Comparison of ENCODE assay signal across 17 cellular contexts in the genomic region with DNA sequence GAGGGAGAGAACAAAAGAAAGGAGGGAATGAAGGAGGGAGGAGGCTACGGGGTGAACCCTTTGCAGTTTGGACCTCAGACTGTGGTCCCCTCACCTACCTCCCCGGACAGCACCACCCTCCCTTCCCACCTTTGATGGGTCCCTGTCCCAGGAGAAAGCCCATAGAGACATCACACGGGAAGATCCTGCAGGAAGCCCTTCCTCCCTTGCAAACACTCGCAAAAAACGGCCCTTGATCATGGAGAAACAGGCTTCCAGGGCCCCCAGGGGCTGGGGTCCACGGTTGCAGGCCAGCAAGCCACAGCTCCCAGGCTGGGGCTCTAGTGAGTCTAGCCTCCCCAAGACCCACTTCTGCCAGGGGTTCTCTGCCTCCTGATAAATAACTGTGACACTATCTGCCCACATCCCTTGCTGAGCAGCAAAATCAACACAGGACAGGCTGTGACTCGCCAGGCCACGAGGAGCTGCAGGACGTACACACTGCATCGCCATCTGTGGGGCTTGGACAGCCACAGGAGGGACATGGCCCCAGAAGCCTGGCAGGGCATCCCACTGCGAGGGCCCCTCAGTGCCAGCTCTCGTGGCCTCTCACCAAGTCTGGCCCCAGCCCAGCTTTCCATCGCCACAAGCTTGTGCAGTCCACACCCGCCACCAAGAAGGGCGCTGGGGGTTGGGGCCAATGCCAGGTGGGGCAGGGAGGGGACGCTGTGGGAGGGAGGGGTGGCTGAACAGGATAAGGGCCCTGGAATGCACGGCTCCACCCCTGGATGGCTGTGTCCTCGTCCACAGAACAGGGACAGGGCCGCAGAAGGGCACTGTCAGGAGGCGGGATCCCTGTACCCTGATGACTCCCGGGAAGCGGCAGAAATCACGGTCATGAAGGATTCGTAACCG. TPM values are rescaled to one million over a fixed set of nuclear protein-coding genes. Genes with fewer than 3 reads are reported as not detected.
DNase-seq lines count a peak whose midpoint lies in the region; FAIRE-seq and TF ChIP-seq lines count a peak whose summit lies in the region.
"Had no signal": no experiment of that assay in that cellular context is flagged by ENCODE, and none has a peak within 500 bp of the region (broad histone marks: within the 10 kb centered on the region; RNA-seq: fewer than 3 reads in every experiment).

No MANE protein-coding gene starts in this region.

- H3K36me3 Mint-ChIP-seq in nephron progenitor cell (ENCODE audit: low read depth) = peaks cover 4% of the 10 kb centered on the region
- H3K36me3 Mint-ChIP-seq: activated CD4-positive, alpha-beta memory T cell treated with anti-CD3 and anti-CD28 coated beads for 36 hours had no signal

- TF ChIP-seq CTCF in epithelial cell of esophagus (IDR thresholded peaks at IDR 0.05; ENCODE audit: insufficient read depth, low read depth, low read length, missing control alignments) = no peak
- no peak for TF ChIP-seq CTCF in nephron progenitor cell (IDR thresholded peaks at IDR 0.05)

- H3K9me3 Mint-ChIP-seq in nephron progenitor cell = peaks cover 22% of the 10 kb centered on the region
- H3K9me3 Mint-ChIP-seq: activated CD4-positive, alpha-beta memory T cell treated with anti-CD3 and anti-CD28 coated beads for 36 hours had no signal

- H3K27me3 Mint-ChIP-seq in nephron progenitor cell (ENCODE audit: low read depth, poor library complexity) = peaks cover 31% of the 10 kb centered on the region

- H3K4me3 Mint-ChIP-seq in nephron progenitor cell = no peak overlapping the region
- H3K4me3 Mint-ChIP-seq: activated CD4-positive, alpha-beta memory T cell treated with anti-CD3 and anti-CD28 coated beads for 36 hours had no signal

- peaks cover 55% of the 10 kb centered on the region for H3K4me1 Mint-ChIP-seq in nephron progenitor cell

- no peak overlapping the region for H3K27ac Mint-ChIP-seq in nephron progenitor cell
- H3K27ac Mint-ChIP-seq: activated CD4-positive, alpha-beta memory T cell treated with anti-CD3 and anti-CD28 coated beads for 36 hours had no signal

- FAIRE-seq in urothelium cell line (lab: Jason Lieb, UNC) = peak; percentile 87
- FAIRE-seq: A204.1, D721Med had no signal

- no peak overlapping the region for H3K4me3 ChIP-seq in epithelial cell of esophagus (ENCODE audit: low read length)
- H3K4me3 ChIP-seq: Peyer's patch, suprapubic skin had no signal

- DNase-seq in NCI-H2171 treated with DMSO at 0.1 percent for 48 hours (lab: John Stamatoyannopoulos, UW) = peak; percentile 23
- DNase-seq in NCI-H2171 (lab: John Stamatoyannopoulos, UW) = no peak
- peak; percentile 69 for DNase-seq in epithelial cell of esophagus (ENCODE audit: low read depth)
- peak; percentile 86 for DNase-seq in mesenteric fat pad (ENCODE audit: low spot score)
- DNase-seq in urothelium cell line (ENCODE audit: low spot score) = no peak
- no peak for DNase-seq in NCI-H2107 (lab: John Stamatoyannopoulos, UW)
- DNase-seq in nephron progenitor cell = no peak
- DNase-seq in NCI-H2107 treated with DMSO at 0.1 percent for 48 hours (lab: John Stamatoyannopoulos, UW; ENCODE audit: unreplicated experiment) = no peak
- DNase-seq: activated CD4-positive, alpha-beta memory T cell treated with anti-CD3 and anti-CD28 coated beads for 36 hours; activated effector memory CD4-positive, alpha-beta T cell treated with anti-CD3 and anti-CD28 coated beads, Interleukin-2, amount 50 U/mL, for 16 hours; MM.1S; NCI-H345; T1000 had no signal

RNA-seq across cellular contexts. Expression of gene PDGFA, which starts 34.2 kb away (rescaled TPM):
- total RNA-seq in mesenteric fat pad = 19.7 TPM

Comparison
In these comparisons a context has a peak if more than half of its experiments do, and no peak if none do; other contexts are left out.
1. DNase-seq: peak in NCI-H2171 treated with DMSO at 0.1 percent for 48 hours (single experiment), epithelial cell of esophagus (single experiment) and mesenteric fat pad (single experiment); none in NCI-H2171 (single experiment), urothelium cell line (single experiment), NCI-H2107 (single experiment), nephron progenitor cell (single experiment) and NCI-H2107 treated with DMSO at 0.1 percent for 48 hours (single experiment).